Comparison of ENCODE assay signal across 1 cellular context in the genomic region with DNA sequence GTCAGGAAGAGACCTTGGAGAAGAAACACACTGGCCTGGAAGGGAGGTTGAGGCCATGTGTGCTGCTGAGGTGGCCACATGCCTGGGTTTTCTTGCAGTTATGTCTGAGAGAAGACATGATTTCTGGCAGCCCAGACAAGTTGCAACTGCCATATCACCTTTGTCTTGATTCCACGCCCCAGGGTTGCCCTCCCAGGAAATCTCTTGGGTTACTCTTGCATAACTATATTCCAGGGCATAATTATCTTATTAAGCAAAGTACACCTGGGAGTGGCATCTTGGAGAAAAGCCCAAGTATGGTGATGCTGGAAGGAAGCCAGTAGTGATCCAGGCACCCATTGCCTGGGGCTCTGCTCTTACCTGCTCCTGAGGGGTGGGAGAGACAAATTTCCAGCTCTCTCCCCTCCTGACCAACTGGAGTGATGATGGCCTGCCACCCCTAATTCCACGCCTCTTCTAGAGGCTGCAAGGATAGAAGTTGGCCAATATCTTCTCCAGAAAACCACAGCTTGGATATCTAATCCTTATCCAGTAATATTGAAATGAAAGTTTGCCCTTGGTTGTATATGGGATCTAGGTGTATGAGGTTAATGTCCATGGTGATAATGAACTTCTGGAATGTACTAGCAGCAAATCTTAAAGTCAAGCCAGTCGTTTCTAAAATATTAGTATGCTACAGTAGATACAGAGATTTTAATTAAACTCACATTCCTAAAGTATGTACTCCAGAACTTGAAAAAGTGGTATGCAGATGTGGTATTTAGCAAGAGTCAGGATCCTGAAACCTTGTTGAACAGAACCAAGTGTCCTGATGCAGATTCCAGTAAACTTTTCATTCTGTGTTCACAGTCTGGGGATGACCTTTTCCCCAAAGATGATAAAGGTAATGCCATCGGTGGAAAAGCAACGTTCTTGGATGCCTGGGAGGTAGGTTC.
A peak's percentile ranks its signal among the peaks of the same experiment; 100 is the strongest.
TF ChIP-seq lines count a peak whose summit lies in the region.

No MANE protein-coding gene starts in this region.

TF ChIP-seq in A549, 52 proteins besides CTCF, POLR2A, EP300 and RAD21 (continued from another document):
- TF ChIP-seq, protein P1, sequence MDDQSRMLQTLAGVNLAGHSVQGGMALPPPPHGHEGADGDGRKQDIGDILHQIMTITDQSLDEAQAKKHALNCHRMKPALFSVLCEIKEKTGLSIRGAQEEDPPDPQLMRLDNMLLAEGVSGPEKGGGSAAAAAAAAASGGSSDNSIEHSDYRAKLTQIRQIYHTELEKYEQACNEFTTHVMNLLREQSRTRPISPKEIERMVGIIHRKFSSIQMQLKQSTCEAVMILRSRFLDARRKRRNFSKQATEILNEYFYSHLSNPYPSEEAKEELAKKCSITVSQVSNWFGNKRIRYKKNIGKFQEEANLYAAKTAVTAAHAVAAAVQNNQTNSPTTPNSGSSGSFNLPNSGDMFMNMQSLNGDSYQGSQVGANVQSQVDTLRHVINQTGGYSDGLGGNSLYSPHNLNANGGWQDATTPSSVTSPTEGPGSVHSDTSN (IDR thresholded peaks at IDR 0.05): no peak
- TF ChIP-seq RFX5 (IDR thresholded peaks at IDR 0.05) (no peak), ATOH8 (CRISPR knock-in tag; IDR thresholded peaks at IDR 0.05; ENCODE audit: low read depth) (no peak), ZC3H11A (IDR thresholded peaks at IDR 0.05) (no peak), POLR2AphosphoS2 (conservative IDR thresholded peaks at IDR 0.05; ENCODE audit: low read length) (peak; percentile 82), FOXS1 (CRISPR knock-in tag; IDR thresholded peaks at IDR 0.05) (no peak), EHMT2 (IDR thresholded peaks at IDR 0.05; ENCODE audit: low read depth) (no peak), E2F6 (IDR thresholded peaks at IDR 0.05; ENCODE audit: borderline replicate concordance, low read depth) (no peak), ELK1 (IDR thresholded peaks at IDR 0.05; ENCODE audit: low read depth, low read length) (no peak), FOSB (CRISPR knock-in tag; IDR thresholded peaks at IDR 0.05) (peak; percentile 71), FOSL2 (IDR thresholded peaks at IDR 0.05) (no peak), FOSL2 (CRISPR knock-in tag; IDR thresholded peaks at IDR 0.05) (no peak), HOXB5 (CRISPR knock-in tag; IDR thresholded peaks at IDR 0.05) (no peak), MAZ (IDR thresholded peaks at IDR 0.05; ENCODE audit: borderline replicate concordance, low read depth, low read length) (no peak), MAFK (IDR thresholded peaks at IDR 0.05; ENCODE audit: partially characterized antibody) (no peak), HOXB13 (CRISPR knock-in tag; IDR thresholded peaks at IDR 0.05; ENCODE audit: low read depth) (no peak), ESRRA (IDR thresholded peaks at IDR 0.05; ENCODE audit: borderline replicate concordance, low read length) (no peak), HDAC2 (IDR thresholded peaks at IDR 0.05) (no peak), ZSCAN20 (CRISPR knock-in tag; IDR thresholded peaks at IDR 0.05) (no peak), CBX2 (IDR thresholded peaks at IDR 0.05; ENCODE audit: borderline replicate concordance, low read depth) (no peak), PHF8 (IDR thresholded peaks at IDR 0.05; ENCODE audit: borderline replicate concordance, low read depth) (no peak), SREBF2 (IDR thresholded peaks at IDR 0.05) (no peak), CHD4 (IDR thresholded peaks at IDR 0.05; ENCODE audit: borderline replicate concordance) (no peak), MAX (IDR thresholded peaks at IDR 0.05) (peak; percentile 33), HEYL (CRISPR knock-in tag; IDR thresholded peaks at IDR 0.05) (no peak), RARB (CRISPR knock-in tag; IDR thresholded peaks at IDR 0.05) (no peak; the same call in 1 of the 2 replicates), HOXA7 (CRISPR knock-in tag; IDR thresholded peaks at IDR 0.05) (peak; percentile 56; the same call in 1 of the 2 replicates), JUNB (IDR thresholded peaks at IDR 0.05) (no peak), TFCP2L1 (CRISPR knock-in tag; IDR thresholded peaks at IDR 0.05) (no peak), RCOR1 (IDR thresholded peaks at IDR 0.05; ENCODE audit: low read depth, low read length) (no peak), NR3C1 (IDR thresholded peaks at IDR 0.05) (no peak), KDM5A (IDR thresholded peaks at IDR 0.05) (no peak), EHF (CRISPR knock-in tag; IDR thresholded peaks at IDR 0.05) (peak; percentile 53; the same call in 1 of the 2 replicates), CHD2 (IDR thresholded peaks at IDR 0.05; ENCODE audit: low read length, partially characterized antibody) (no peak), GATA3 (IDR thresholded peaks at IDR 0.05; ENCODE audit: borderline replicate concordance) (no peak; the same call in 1 of the 2 replicates), MYC (IDR thresholded peaks at IDR 0.05; ENCODE audit: borderline replicate concordance, low read length) (no peak), SMC3 (IDR thresholded peaks at IDR 0.05) (no peak), TP53 (CRISPR knock-in tag; IDR thresholded peaks at IDR 0.05) (no peak), BCL3 (IDR thresholded peaks at IDR 0.05) (no peak; the same call in 2 of the 3 replicates), BHLHE40 (IDR thresholded peaks at IDR 0.05; ENCODE audit: low read depth, low read length) (no peak), NPAS2 (CRISPR knock-in tag; IDR thresholded peaks at IDR 0.05; ENCODE audit: borderline replicate concordance) (no peak), CEBPB (IDR thresholded peaks at IDR 0.05) (peak; percentile 24 to 77; a peak in 2 of 4 replicates), ZNF302 (CRISPR knock-in tag; IDR thresholded peaks at IDR 0.05) (no peak), HMGXB4 (CRISPR knock-in tag; IDR thresholded peaks at IDR 0.05; ENCODE audit: borderline replicate concordance) (no peak), KDM1A (IDR thresholded peaks at IDR 0.05; ENCODE audit: low read depth) (no peak)
- TF ChIP-seq, protein P2, sequence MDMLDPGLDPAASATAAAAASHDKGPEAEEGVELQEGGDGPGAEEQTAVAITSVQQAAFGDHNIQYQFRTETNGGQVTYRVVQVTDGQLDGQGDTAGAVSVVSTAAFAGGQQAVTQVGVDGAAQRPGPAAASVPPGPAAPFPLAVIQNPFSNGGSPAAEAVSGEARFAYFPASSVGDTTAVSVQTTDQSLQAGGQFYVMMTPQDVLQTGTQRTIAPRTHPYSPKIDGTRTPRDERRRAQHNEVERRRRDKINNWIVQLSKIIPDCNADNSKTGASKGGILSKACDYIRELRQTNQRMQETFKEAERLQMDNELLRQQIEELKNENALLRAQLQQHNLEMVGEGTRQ (IDR thresholded peaks at IDR 0.05): no peak
- TF ChIP-seq, protein P3, sequence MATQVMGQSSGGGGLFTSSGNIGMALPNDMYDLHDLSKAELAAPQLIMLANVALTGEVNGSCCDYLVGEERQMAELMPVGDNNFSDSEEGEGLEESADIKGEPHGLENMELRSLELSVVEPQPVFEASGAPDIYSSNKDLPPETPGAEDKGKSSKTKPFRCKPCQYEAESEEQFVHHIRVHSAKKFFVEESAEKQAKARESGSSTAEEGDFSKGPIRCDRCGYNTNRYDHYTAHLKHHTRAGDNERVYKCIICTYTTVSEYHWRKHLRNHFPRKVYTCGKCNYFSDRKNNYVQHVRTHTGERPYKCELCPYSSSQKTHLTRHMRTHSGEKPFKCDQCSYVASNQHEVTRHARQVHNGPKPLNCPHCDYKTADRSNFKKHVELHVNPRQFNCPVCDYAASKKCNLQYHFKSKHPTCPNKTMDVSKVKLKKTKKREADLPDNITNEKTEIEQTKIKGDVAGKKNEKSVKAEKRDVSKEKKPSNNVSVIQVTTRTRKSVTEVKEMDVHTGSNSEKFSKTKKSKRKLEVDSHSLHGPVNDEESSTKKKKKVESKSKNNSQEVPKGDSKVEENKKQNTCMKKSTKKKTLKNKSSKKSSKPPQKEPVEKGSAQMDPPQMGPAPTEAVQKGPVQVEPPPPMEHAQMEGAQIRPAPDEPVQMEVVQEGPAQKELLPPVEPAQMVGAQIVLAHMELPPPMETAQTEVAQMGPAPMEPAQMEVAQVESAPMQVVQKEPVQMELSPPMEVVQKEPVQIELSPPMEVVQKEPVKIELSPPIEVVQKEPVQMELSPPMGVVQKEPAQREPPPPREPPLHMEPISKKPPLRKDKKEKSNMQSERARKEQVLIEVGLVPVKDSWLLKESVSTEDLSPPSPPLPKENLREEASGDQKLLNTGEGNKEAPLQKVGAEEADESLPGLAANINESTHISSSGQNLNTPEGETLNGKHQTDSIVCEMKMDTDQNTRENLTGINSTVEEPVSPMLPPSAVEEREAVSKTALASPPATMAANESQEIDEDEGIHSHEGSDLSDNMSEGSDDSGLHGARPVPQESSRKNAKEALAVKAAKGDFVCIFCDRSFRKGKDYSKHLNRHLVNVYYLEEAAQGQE (IDR thresholded peaks at IDR 0.05): 0 out of 2 replicates have a peak, but pooled peaks have one; percentile 16
- TF ChIP-seq, protein P4, sequence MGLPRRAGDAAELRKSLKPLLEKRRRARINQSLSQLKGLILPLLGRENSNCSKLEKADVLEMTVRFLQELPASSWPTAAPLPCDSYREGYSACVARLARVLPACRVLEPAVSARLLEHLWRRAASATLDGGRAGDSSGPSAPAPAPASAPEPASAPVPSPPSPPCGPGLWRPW (IDR thresholded peaks at IDR 0.05): no peak
